ENCODE assay signal across 1 cellular context in the genomic region with DNA sequence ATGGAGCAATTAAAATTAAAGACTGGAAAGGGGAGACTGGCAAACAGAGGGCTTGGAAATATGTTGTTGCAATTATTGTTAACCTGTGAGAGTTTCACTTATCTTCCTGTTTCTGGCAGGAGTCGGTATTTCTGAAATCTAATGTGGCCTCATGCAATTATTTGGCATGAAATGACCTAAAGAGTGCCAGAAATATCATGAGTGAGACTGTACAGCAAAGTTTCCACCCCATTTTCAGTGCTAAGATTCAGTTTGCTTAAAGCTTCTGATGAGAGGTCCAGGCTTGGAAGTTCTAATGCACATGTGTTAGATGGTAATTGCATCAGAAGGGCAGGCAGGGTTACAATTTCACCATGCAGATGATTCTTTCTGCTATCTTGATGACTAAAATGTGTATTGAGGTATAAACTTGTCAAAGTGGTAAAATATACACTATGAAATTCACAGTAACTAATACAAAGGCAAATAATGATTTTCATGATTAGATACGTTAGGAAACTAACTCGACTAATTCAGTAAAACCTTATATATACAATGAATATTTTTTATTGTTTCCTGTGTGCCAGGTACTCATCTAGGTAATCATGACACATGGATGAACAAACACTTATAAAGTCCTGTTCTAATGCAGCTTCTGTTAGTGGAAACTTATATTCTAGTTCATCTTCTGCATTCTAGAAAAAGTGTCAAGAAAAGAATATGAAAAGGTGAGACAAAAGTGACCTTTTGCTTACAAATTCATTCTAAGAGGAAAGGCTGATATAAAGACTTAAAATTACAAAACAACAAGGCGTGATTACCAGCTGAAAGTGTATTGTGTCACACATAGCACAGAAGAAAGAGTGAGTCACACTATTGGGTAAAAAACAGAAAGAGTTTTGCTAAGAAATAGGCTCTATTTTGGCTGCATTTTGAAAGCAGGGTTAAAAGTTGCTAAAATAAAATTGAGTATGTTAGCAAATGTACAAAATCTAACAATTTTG.
TF ChIP-seq lines count a peak whose summit lies in the region.

No MANE protein-coding gene starts in this region.

TF ChIP-seq in H1, 55 proteins besides CTCF, POLR2A, EP300 and RAD21 (continued from another document):
- TF ChIP-seq CHD1 (IDR thresholded peaks at IDR 0.05; ENCODE audit: low read depth, low read length) (no peak), CEBPB (IDR thresholded peaks at IDR 0.05; ENCODE audit: low read depth, low read length) (no peak), CREB1 (IDR thresholded peaks at IDR 0.05) (no peak), ASH2L (IDR thresholded peaks at IDR 0.05; ENCODE audit: low read length) (no peak)
